15 cellular contexts compared by ENCODE assay signal in genomic region chr19:7427944-7428343, GRCh38.
DNase-seq lines count a peak whose midpoint lies in the region; ATAC-seq and TF ChIP-seq lines count a peak whose summit lies in the region.
"Had no signal": no experiment of that assay in that cellular context is flagged by ENCODE, and none has a peak within 500 bp of the region (broad histone marks: within the 10 kb centered on the region; RNA-seq: fewer than 3 reads in every experiment).

No MANE protein-coding gene starts in this region.

- H3K27me3 ChIP-seq in psoas muscle (ENCODE audit: insufficient read depth in 3 of 3, low read length in 2 of 3), result no peaks in the 10 kb centered on the region
- H3K27me3 ChIP-seq: BLaER1, tibial nerve had no signal

- H3K36me3 ChIP-seq in psoas muscle (ENCODE audit: insufficient read depth in 1 of 2, low read depth in 1 of 2), result no peaks in the 10 kb centered on the region

- no peak for ATAC-seq in stimulated activated naive B cell treated with anti-CD40 and anti-IgM and Interleukin-4, amounts not matched to agents 10 μg/mL and 1 μg/mL and 100 μg/mL, for 72 hours (replicated peaks)
- no peak for ATAC-seq in HG03135 (IDR thresholded peaks at IDR 0.05; ENCODE audit: unreplicated experiment)
- no peak for ATAC-seq in psoas muscle

- no peaks in the 10 kb centered on the region for H3K9me3 ChIP-seq in psoas muscle
- H3K9me3 ChIP-seq: BLaER1, mucosa of descending colon, tibial nerve had no signal

- H3K4me3 ChIP-seq in fibroblast of the aortic adventitia (ENCODE audit: low read depth, low read length) (no peak overlapping the region), psoas muscle (no peak overlapping the region)
- H3K4me3 ChIP-seq: BLaER1, mucosa of descending colon, tibial nerve had no signal

- no peaks in the 10 kb centered on the region for H3K4me1 ChIP-seq in psoas muscle
- H3K4me1 ChIP-seq: BLaER1 had no signal

- 76 to 81% (median 78%) methylated on average over 5 of the region's 5 CpGs for WGBS in psoas muscle, 3 donors

- peak overlapping the region; percentile 28; the same call in 1 of the 2 replicates for H3K27ac ChIP-seq in VCaP
- no peak overlapping the region for H3K27ac ChIP-seq in psoas muscle
- H3K27ac ChIP-seq: BLaER1, tibial nerve had no signal

- peak overlapping the region; percentile 68 for H3K27ac Mint-ChIP-seq in activated naive CD4-positive, alpha-beta T cell treated with anti-CD3 and anti-CD28 coated beads for 36 hours
- H3K27ac Mint-ChIP-seq in stimulated activated naive B cell treated with anti-CD40 and anti-IgM and Interleukin-4, amounts not matched to agents 10 μg/mL and 1 μg/mL and 100 μg/mL, for 72 hours, result peak overlapping the region; percentile 65

- DNase-seq in activated naive CD4-positive, alpha-beta T cell treated with anti-CD3 and anti-CD28 coated beads for 36 hours, result no peak
- no peak for DNase-seq in activated naive CD4-positive, alpha-beta T cell (lab: John Stamatoyannopoulos, UW)
- DNase-seq in fibroblast of the aortic adventitia (ENCODE audit: low read depth), result peak; percentile 43
- no peak for DNase-seq in stimulated activated naive B cell treated with anti-CD40 and anti-IgM and Interleukin-4, amounts not matched to agents 10 μg/mL and 1 μg/mL and 100 μg/mL, for 72 hours
- DNase-seq in psoas muscle, result no peak
- no peak for DNase-seq in HPDE6-E6E7 (ENCODE audit: extremely low spot score)
- DNase-seq: DMS79 treated with DMSO at 0.1 percent for 48 hours, foreskin melanocyte, SIG-M5 had no signal

- peaks cover 13% of the 10 kb centered on the region for H3K4me1 Mint-ChIP-seq in activated naive CD4-positive, alpha-beta T cell treated with anti-CD3 and anti-CD28 coated beads for 36 hours (ENCODE audit: low read depth)
- H3K4me1 Mint-ChIP-seq in stimulated activated naive B cell treated with anti-CD40 and anti-IgM and Interleukin-4, amounts not matched to agents 10 μg/mL and 1 μg/mL and 100 μg/mL, for 72 hours, result peaks cover 3 to 22% of the 10 kb centered on the region in 2 donors
- H3K4me1 Mint-ChIP-seq: brain had no signal

- H3K36me3 Mint-ChIP-seq in activated naive CD4-positive, alpha-beta T cell treated with anti-CD3 and anti-CD28 coated beads for 36 hours (ENCODE audit: low read depth), result peaks cover 1% of the 10 kb centered on the region
- peaks cover 0 to 12% of the 10 kb centered on the region in 2 donors for H3K36me3 Mint-ChIP-seq in stimulated activated naive B cell treated with anti-CD40 and anti-IgM and Interleukin-4, amounts not matched to agents 10 μg/mL and 1 μg/mL and 100 μg/mL, for 72 hours

- H3K27me3 Mint-ChIP-seq in activated naive CD4-positive, alpha-beta T cell treated with anti-CD3 and anti-CD28 coated beads for 36 hours (ENCODE audit: low read depth), result no peaks in the 10 kb centered on the region
- no peaks in the 10 kb centered on the region for H3K27me3 Mint-ChIP-seq in stimulated activated naive B cell treated with anti-CD40 and anti-IgM and Interleukin-4, amounts not matched to agents 10 μg/mL and 1 μg/mL and 100 μg/mL, for 72 hours
- H3K27me3 Mint-ChIP-seq: brain had no signal

- no peak overlapping the region for H3K4me3 Mint-ChIP-seq in activated naive CD4-positive, alpha-beta T cell treated with anti-CD3 and anti-CD28 coated beads for 36 hours
- no peak overlapping the region for H3K4me3 Mint-ChIP-seq in stimulated activated naive B cell treated with anti-CD40 and anti-IgM and Interleukin-4, amounts not matched to agents 10 μg/mL and 1 μg/mL and 100 μg/mL, for 72 hours
- H3K4me3 Mint-ChIP-seq: brain had no signal

- intact Hi-C loops in activated naive CD4-positive, alpha-beta T cell treated with anti-CD3 and anti-CD28 coated beads for 36 hours (cut with micrococcal nuclease), result no loop called here
- intact Hi-C loops in psoas muscle (cut with DNase I), result no loop called here

- CTCF ChIA-PET in activated naive CD4-positive, alpha-beta T cell treated with anti-CD3 and anti-CD28 coated beads for 36 hours (lab: Charles Lee), result interaction anchor here (0.7 kb wide), 1 partner anchor 12 kb away, joined by 3 read pairs; no protein-coding TSS in a partner anchor

- H3K9me3 Mint-ChIP-seq in activated naive CD4-positive, alpha-beta T cell treated with anti-CD3 and anti-CD28 coated beads for 36 hours, result no peaks in the 10 kb centered on the region
- no peaks in the 10 kb centered on the region for H3K9me3 Mint-ChIP-seq in stimulated activated naive B cell treated with anti-CD40 and anti-IgM and Interleukin-4, amounts not matched to agents 10 μg/mL and 1 μg/mL and 100 μg/mL, for 72 hours
- H3K9me3 Mint-ChIP-seq: brain had no signal

- TF ChIP-seq CTCF in VCaP (conservative IDR thresholded peaks at IDR 0.05) (no peak), fibroblast of the aortic adventitia (IDR thresholded peaks at IDR 0.05; ENCODE audit: insufficient read depth, low read length) (no peak), psoas muscle (IDR thresholded peaks at IDR 0.05) (no peak)
